In the genomic region with DNA sequence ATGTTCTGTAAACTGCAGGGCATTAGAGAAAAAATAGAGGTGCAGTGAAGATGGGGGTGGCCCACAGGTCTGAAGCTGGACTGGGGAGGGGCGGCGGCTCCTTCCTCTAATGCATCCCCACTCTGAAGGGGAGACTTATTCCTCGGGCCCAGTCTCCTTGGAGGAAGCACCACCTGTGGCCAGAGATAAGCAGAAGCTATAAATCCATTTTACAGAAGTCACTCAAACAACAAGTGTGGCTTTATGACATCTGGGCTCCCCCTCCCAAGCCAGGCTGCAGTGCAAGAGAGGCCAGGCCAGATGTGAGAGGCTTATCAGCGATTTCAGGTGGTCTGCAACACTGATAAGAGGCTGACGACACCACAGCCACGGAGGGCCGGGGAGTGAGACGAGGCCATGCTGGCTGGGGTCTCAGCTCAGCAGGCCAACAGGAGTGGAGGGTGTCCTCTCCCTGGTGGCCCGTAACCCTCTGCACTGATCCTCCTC, we compare ENCODE assay signal across 20 cellular contexts. TPM values are rescaled to one million over a fixed set of nuclear protein-coding genes. Genes with fewer than 3 reads are reported as not detected.
"Had no signal": no experiment of that assay in that cellular context is flagged by ENCODE, and none has a peak within 500 bp of the region (broad histone marks: within the 10 kb centered on the region; RNA-seq: fewer than 3 reads in every experiment).

No MANE protein-coding gene starts in this region.

- H3K4me1 Mint-ChIP-seq: activated naive CD4-positive, alpha-beta T cell treated with anti-CD3 and anti-CD28 coated beads, Interleukin-2, amount 10 ng/mL, durations not matched to agents 7 days and 5 days; mesothelial cell of epicardium; naive thymus-derived CD8-positive, alpha-beta T cell; neural progenitor cell; stimulated activated memory B cell treated with anti-CD40 and anti-IgM and Interleukin-4, amounts not matched to agents 10 μg/mL and 1 μg/mL and 100 μg/mL, for 72 hours had no signal

- H3K4me3 Mint-ChIP-seq: activated CD4-positive, alpha-beta memory T cell treated with anti-CD3 and anti-CD28 coated beads for 36 hours; activated naive CD4-positive, alpha-beta T cell treated with anti-CD3 and anti-CD28 coated beads, Interleukin-2, amount 10 ng/mL, durations not matched to agents 7 days and 5 days; mesothelial cell of epicardium; naive thymus-derived CD8-positive, alpha-beta T cell; neural progenitor cell; stimulated activated memory B cell treated with anti-CD40 and anti-IgM and Interleukin-4, amounts not matched to agents 10 μg/mL and 1 μg/mL and 100 μg/mL, for 72 hours had no signal

- H3K4me3 ChIP-seq: heart right ventricle, left lung, neural progenitor cell, sigmoid colon, smooth muscle cell, transverse colon, uterus had no signal

- H3K27ac ChIP-seq: heart right ventricle, left lung, neural progenitor cell, sigmoid colon, transverse colon, uterus had no signal

- H3K9ac ChIP-seq: neural progenitor cell had no signal

- H3K36me3 ChIP-seq: heart right ventricle, left lung, neural progenitor cell, sigmoid colon, transverse colon, uterus had no signal

- DNase-seq: activated CD4-positive, alpha-beta memory T cell treated with anti-CD3 and anti-CD28 coated beads for 36 hours; activated CD4-positive, alpha-beta T cell treated with anti-CD3 and anti-CD28 coated beads for 4 hours; activated CD4-positive, CD25-positive, alpha-beta regulatory T cell; activated naive CD4-positive, alpha-beta T cell treated with anti-CD3 and anti-CD28 coated beads, Interleukin-2, amount 10 ng/mL, durations not matched to agents 7 days and 5 days; activated T-cell treated with anti-CD3 and anti-CD28 coated beads, Interleukin-2, amount 50 U/mL, for 48 hours; amygdala; cortex of kidney; foreskin fibroblast; heart right ventricle; left lung; naive thymus-derived CD8-positive, alpha-beta T cell; sigmoid colon; stimulated activated CD4-positive, alpha-beta T cell treated with anti-CD3 and anti-CD28 coated beads, Interleukin-15, amount 100 ng/mL, for 24 hours; transverse colon; uterus had no signal

- H3K9me3 Mint-ChIP-seq: activated CD4-positive, alpha-beta memory T cell treated with anti-CD3 and anti-CD28 coated beads for 36 hours; activated naive CD4-positive, alpha-beta T cell treated with anti-CD3 and anti-CD28 coated beads, Interleukin-2, amount 10 ng/mL, durations not matched to agents 7 days and 5 days; mesothelial cell of epicardium; neural progenitor cell; stimulated activated memory B cell treated with anti-CD40 and anti-IgM and Interleukin-4, amounts not matched to agents 10 μg/mL and 1 μg/mL and 100 μg/mL, for 72 hours had no signal

- H3K4me1 ChIP-seq: heart right ventricle, left lung, neural progenitor cell, transverse colon, uterus had no signal

- H3K27ac Mint-ChIP-seq: activated CD4-positive, alpha-beta memory T cell treated with anti-CD3 and anti-CD28 coated beads for 36 hours; activated naive CD4-positive, alpha-beta T cell treated with anti-CD3 and anti-CD28 coated beads, Interleukin-2, amount 10 ng/mL, durations not matched to agents 7 days and 5 days; mesothelial cell of epicardium; naive thymus-derived CD8-positive, alpha-beta T cell; neural progenitor cell; stimulated activated memory B cell treated with anti-CD40 and anti-IgM and Interleukin-4, amounts not matched to agents 10 μg/mL and 1 μg/mL and 100 μg/mL, for 72 hours had no signal

- H3K36me3 Mint-ChIP-seq: activated CD4-positive, alpha-beta memory T cell treated with anti-CD3 and anti-CD28 coated beads for 36 hours; activated naive CD4-positive, alpha-beta T cell treated with anti-CD3 and anti-CD28 coated beads, Interleukin-2, amount 10 ng/mL, durations not matched to agents 7 days and 5 days; mesothelial cell of epicardium; naive thymus-derived CD8-positive, alpha-beta T cell; neural progenitor cell; stimulated activated memory B cell treated with anti-CD40 and anti-IgM and Interleukin-4, amounts not matched to agents 10 μg/mL and 1 μg/mL and 100 μg/mL, for 72 hours had no signal

- H3K9me3 ChIP-seq: heart right ventricle, left lung, sigmoid colon, transverse colon, uterus had no signal

- H3K27me3 ChIP-seq: neural progenitor cell, sigmoid colon, uterus had no signal

- ATAC-seq: heart right ventricle; left lung; naive thymus-derived CD8-positive, alpha-beta T cell; stimulated activated memory B cell treated with anti-CD40 and anti-IgM and Interleukin-4, amounts not matched to agents 10 μg/mL and 1 μg/mL and 100 μg/mL, for 72 hours had no signal

RNA-seq across cellular contexts. Expression of gene CYTL1, which starts 15.8 kb away (rescaled TPM):
- total RNA-seq: activated CD4-positive, alpha-beta memory T cell treated with anti-CD3 and anti-CD28 coated beads for 36 hours; bronchial epithelial cell; naive thymus-derived CD8-positive, alpha-beta T cell had no signal
- polyA plus RNA-seq: naive thymus-derived CD8-positive, alpha-beta T cell had no signal

RNA-seq across cellular contexts. Expression of gene STK32B, which starts 47.9 kb away (rescaled TPM):
- total RNA-seq: activated CD4-positive, alpha-beta memory T cell treated with anti-CD3 and anti-CD28 coated beads for 36 hours; naive thymus-derived CD8-positive, alpha-beta T cell had no signal
- polyA plus RNA-seq: naive thymus-derived CD8-positive, alpha-beta T cell had no signal
